Comparison of ENCODE assay signal across 8 cellular contexts in the genomic region with DNA sequence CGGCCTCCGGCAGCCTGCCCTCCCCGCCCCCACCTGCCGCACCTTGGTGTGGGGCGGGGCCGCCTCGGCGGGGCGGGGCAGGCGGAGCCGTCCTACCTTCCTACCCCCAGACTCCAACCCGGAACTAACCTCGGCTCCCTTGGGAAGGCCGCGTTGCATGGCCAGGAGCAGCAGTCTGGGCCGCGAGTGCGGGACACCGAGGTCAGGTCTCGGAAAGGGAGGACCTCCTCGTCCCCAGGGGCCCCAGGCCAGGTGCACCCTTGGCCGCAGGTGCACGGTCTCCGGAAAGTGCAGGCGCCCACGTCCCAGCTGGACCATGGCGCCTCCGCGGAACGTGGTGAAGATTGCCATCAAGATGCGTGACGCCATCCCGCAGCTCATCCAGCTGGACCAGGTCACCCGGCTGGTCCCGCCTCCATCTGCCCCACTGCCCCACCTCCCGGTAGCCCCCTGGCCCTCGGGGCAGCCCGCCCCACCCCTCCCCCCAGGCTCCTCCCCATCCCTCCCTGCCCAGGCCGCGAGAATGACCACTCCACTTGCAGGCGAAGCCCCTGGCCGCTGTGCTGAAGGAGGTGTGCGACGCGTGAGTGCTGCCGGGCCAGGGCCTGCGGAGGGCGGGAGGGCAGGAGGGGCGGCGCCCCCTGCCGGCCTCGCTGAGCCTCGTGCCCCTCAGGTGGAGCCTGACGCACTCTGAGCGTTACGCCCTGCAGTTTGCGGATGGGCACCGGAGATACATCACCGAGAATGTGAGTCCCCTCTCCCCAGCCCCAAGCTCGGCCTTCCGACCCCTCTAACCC. TPM values are rescaled to one million over a fixed set of nuclear protein-coding genes. Genes with fewer than 3 reads are reported as not detected.
A peak's percentile ranks its signal among the peaks of the same experiment; 100 is the strongest.
DNase-seq lines count a peak whose midpoint lies in the region; ATAC-seq and TF ChIP-seq lines count a peak whose summit lies in the region.

TSS of gene ELMO3 (plus strand) at position 121 of the 797 bp plus-strand sequence. CDS start at position 317, 196 bp downstream.

- H3K4me3 ChIP-seq in fibroblast of villous mesenchyme (ENCODE audit: low read depth, low read length), result no peak within 1 kb of the TSS
- H3K4me3 ChIP-seq in osteoblast (ENCODE audit: insufficient read depth, low read length), result no peak within 1 kb of the TSS

- peak; percentile 32 for TF ChIP-seq CTCF in fibroblast of villous mesenchyme (IDR thresholded peaks at IDR 0.05; ENCODE audit: insufficient read depth, low read depth, low read length)
- peak; percentile 23 for TF ChIP-seq CTCF in osteoblast (IDR thresholded peaks at IDR 0.05; ENCODE audit: extremely low read depth, low read depth, low read length)

- H3K27me3 ChIP-seq in osteoblast (ENCODE audit: insufficient read depth, low read length), result no peaks in the 10 kb centered on the region

- H4K20me1 ChIP-seq in osteoblast (ENCODE audit: insufficient read depth, low read length), result peaks cover 28% of the 10 kb centered on the region

- H3K4me2 ChIP-seq in osteoblast (ENCODE audit: insufficient read depth, low read length), result no peak within 1 kb of the TSS

- H3K9me3 ChIP-seq in osteoblast (ENCODE audit: low read depth, low read length), result no peaks in the 10 kb centered on the region

- no peak within 1 kb of the TSS for H2AFZ ChIP-seq in osteoblast (ENCODE audit: low read length)

- H3K79me2 ChIP-seq in osteoblast (ENCODE audit: insufficient read depth, low read length), result peaks cover 20% of the 10 kb centered on the region

- H3K36me3 ChIP-seq in osteoblast (ENCODE audit: insufficient read depth, low read length), result peaks cover 45% of the 10 kb centered on the region

- ATAC-seq in GM19035 (IDR thresholded peaks at IDR 0.05; ENCODE audit: unreplicated experiment), result no peak

- DNase-seq in DMS53 (lab: John Stamatoyannopoulos, UW), result peak; percentile 91
- peak; percentile 73 for DNase-seq in NCI-H748 (lab: John Stamatoyannopoulos, UW; ENCODE audit: unreplicated experiment)
- no peak for DNase-seq in fibroblast of villous mesenchyme (ENCODE audit: low read depth)
- peak; percentile 85 for DNase-seq in osteoblast (ENCODE audit: insufficient read length, low spot score, missing footprints)
- DNase-seq in HUDEP-2 (lab: John Stamatoyannopoulos, UW; ENCODE audit: unreplicated experiment in 76 of 76), result no peak
- DNase-seq in HK-2 (ENCODE audit: unreplicated experiment), result no peak
- no peak for DNase-seq in activated naive CD4-positive, alpha-beta T cell (lab: John Stamatoyannopoulos, UW)

- H3K4me1 ChIP-seq in osteoblast (ENCODE audit: insufficient read depth, low read length), result no peaks in the 10 kb centered on the region

- no peak within 1 kb of the TSS for H3K27ac ChIP-seq in osteoblast (ENCODE audit: low read depth, low read length)

RNA-seq across cellular contexts. Expression of gene ELMO3, which starts in this region (rescaled TPM):
- 0.43 and 0.64 TPM in 2 replicates for total RNA-seq in fibroblast of villous mesenchyme
- total RNA-seq in osteoblast, result 0.29 and 0.36 TPM in 2 replicates

Comparison
In these comparisons a context has a peak if more than half of its experiments do, and no peak if none do; other contexts are left out.
1. Peak in DNase-seq in osteoblast; RNA of the gene not detected or under 1 TPM.
2. DNase-seq: peak in DMS53 (single experiment) and NCI-H748 (single experiment); none in fibroblast of villous mesenchyme (single experiment), HUDEP-2 (0 of 76), HK-2 (single experiment) and activated naive CD4-positive, alpha-beta T cell (0 of 4).